8 cellular contexts compared by ENCODE assay signal in the genomic region with DNA sequence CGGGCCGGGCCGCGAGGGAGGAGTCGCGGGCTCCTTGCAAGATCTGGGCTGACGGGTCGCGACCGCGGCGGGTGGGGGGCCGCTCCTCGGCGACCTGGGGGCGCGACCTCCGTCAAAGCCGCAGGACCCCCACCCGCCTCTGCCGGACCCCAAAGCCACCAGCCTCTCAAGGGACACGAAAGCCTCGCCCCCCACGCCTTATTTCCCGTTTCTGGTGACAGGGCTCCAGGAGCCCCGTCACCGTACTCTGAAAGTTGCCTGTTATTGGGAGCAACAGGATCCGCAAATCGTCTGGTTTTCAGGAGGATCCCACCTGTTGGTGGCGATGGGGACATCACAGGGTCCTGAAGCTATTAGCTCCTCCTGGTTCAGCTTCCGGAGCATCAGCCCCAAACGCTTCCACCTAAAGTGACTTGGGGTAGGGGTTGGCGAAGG. TPM values are rescaled to one million over a fixed set of nuclear protein-coding genes. Genes with fewer than 3 reads are reported as not detected.
DNase-seq lines count a peak whose midpoint lies in the region; ATAC-seq and TF ChIP-seq lines count a peak whose summit lies in the region.

No MANE protein-coding gene starts in this region.

- POLR2A ChIA-PET in MCF 10A (lab: Yijun Ruan, JAX) = interaction anchor here (0.7 to 1.1 kb wide), 4 partner anchors 12 to 121 kb away, joined by 3 to 4 read pairs (median 4); no protein-coding TSS in a partner anchor

- no peaks in the 10 kb centered on the region for H3K27me3 ChIP-seq in layer of hippocampus (ENCODE audit: control insufficient read depth, insufficient read depth, low read length)

- peak overlapping the region; percentile 94 for H3K27ac ChIP-seq in layer of hippocampus (ENCODE audit: low read depth, low read length)
- peak overlapping the region; percentile 86 for H3K27ac ChIP-seq in temporal lobe (ENCODE audit: low read depth, low read length)

- TSS peak; percentile 29 for BruUV-seq in MCF 10A (replicated peaks; lab: Mats Ljungman, UMichigan)

- CTCF ChIA-PET in MCF 10A (lab: Yijun Ruan, JAX) = interaction anchor here (1.2 to 1.5 kb wide), 2 partner anchors 16 to 21 kb away, joined by 3 to 5 read pairs; no protein-coding TSS in a partner anchor

- DNase-seq in activated naive CD4-positive, alpha-beta T cell treated with Interleukin-2 at 50 U/mL for 16 hours = no peak
- peak; percentile 37 for DNase-seq in NCI-H2171 treated with DMSO at 0.1 percent for 48 hours (lab: John Stamatoyannopoulos, UW)
- DNase-seq in MCF 10A (ENCODE audit: unreplicated experiment) = peak; percentile 9
- DNase-seq in NCI-H1694 treated with DMSO at 0.1 percent for 48 hours (lab: John Stamatoyannopoulos, UW) = no peak

- intact Hi-C loops in MCF 10A (cut with micrococcal nuclease) = no loop called here

- no peaks in the 10 kb centered on the region for H3K9me3 Mint-ChIP-seq in activated naive CD4-positive, alpha-beta T cell treated with anti-CD3 and anti-CD28 coated beads, Interleukin-2, amount 50 U/mL, for 24 hours
- H3K9me3 Mint-ChIP-seq in MCF 10A (ENCODE audit: unreplicated experiment) = no peaks in the 10 kb centered on the region

- peaks cover 41% of the 10 kb centered on the region for H3K4me1 Mint-ChIP-seq in activated naive CD4-positive, alpha-beta T cell treated with anti-CD3 and anti-CD28 coated beads, Interleukin-2, amount 50 U/mL, for 24 hours
- H3K4me1 Mint-ChIP-seq in MCF 10A (ENCODE audit: insufficient read depth, unreplicated experiment) = peaks cover 19% of the 10 kb centered on the region

- H3K27me3 Mint-ChIP-seq in activated naive CD4-positive, alpha-beta T cell treated with anti-CD3 and anti-CD28 coated beads, Interleukin-2, amount 50 U/mL, for 24 hours = no peaks in the 10 kb centered on the region
- H3K27me3 Mint-ChIP-seq in MCF 10A (ENCODE audit: insufficient read depth, unreplicated experiment) = no peaks in the 10 kb centered on the region

- peaks cover 12% of the 10 kb centered on the region for H3K36me3 Mint-ChIP-seq in activated naive CD4-positive, alpha-beta T cell treated with anti-CD3 and anti-CD28 coated beads, Interleukin-2, amount 50 U/mL, for 24 hours
- peaks cover 35% of the 10 kb centered on the region for H3K36me3 Mint-ChIP-seq in MCF 10A (ENCODE audit: insufficient read depth, unreplicated experiment)

- TF ChIP-seq CTCF in MCF 10A (IDR thresholded peaks at IDR 0.05; ENCODE audit: unreplicated experiment) = no peak

- peak overlapping the region; percentile 91 for H3K4me3 Mint-ChIP-seq in activated naive CD4-positive, alpha-beta T cell treated with anti-CD3 and anti-CD28 coated beads, Interleukin-2, amount 50 U/mL, for 24 hours
- H3K4me3 Mint-ChIP-seq in MCF 10A (ENCODE audit: unreplicated experiment) = peak overlapping the region; percentile 92

- H3K27ac Mint-ChIP-seq in activated naive CD4-positive, alpha-beta T cell treated with anti-CD3 and anti-CD28 coated beads, Interleukin-2, amount 50 U/mL, for 24 hours = peak overlapping the region; percentile 94
- H3K27ac Mint-ChIP-seq in MCF 10A (ENCODE audit: low read depth, unreplicated experiment) = peak overlapping the region; percentile 99

- ATAC-seq in GM21515 (IDR thresholded peaks at IDR 0.05; ENCODE audit: unreplicated experiment) = no peak

RNA-seq across cellular contexts. Expression of gene MAU2, which starts 0.5 kb away (rescaled TPM):
- total RNA-seq in MCF 10A (2022) = 50.1 and 55.9 TPM in 2 replicates
- total RNA-seq in temporal lobe = 24.6 TPM

RNA-seq across cellular contexts. Expression of gene SUGP1, which starts 0.9 kb away (rescaled TPM):
- total RNA-seq in MCF 10A (2022) (46.0 and 51.1 TPM in 2 replicates), temporal lobe (17.5 TPM)

RNA-seq across cellular contexts. Expression of gene TM6SF2, which starts 48.1 kb away (rescaled TPM):
- total RNA-seq in MCF 10A (2022) = not detected in 2 replicates
- total RNA-seq in temporal lobe = 0.25 TPM

Comparison
In these comparisons a context has a peak if more than half of its experiments do, and no peak if none do; other contexts are left out.
1. DNase-seq: peak in NCI-H2171 treated with DMSO at 0.1 percent for 48 hours (single experiment) and MCF 10A (single experiment); none in activated naive CD4-positive, alpha-beta T cell treated with Interleukin-2 at 50 U/mL for 16 hours (single experiment) and NCI-H1694 treated with DMSO at 0.1 percent for 48 hours (single experiment).